In genomic region chr3:139982404-139982803, GRCh38 we compare ENCODE assay signal across 14 cellular contexts. TPM values are rescaled to one million over a fixed set of nuclear protein-coding genes. Genes with fewer than 3 reads are reported as not detected.
DNase-seq lines count a peak whose midpoint lies in the region; ATAC-seq and TF ChIP-seq lines count a peak whose summit lies in the region.
"Had no signal": no experiment of that assay in that cellular context is flagged by ENCODE, and none has a peak within 500 bp of the region (broad histone marks: within the 10 kb centered on the region; RNA-seq: fewer than 3 reads in every experiment).

No MANE protein-coding gene starts in this region.

- H3K9me3 ChIP-seq in neural cell (ENCODE audit: low read length) (no peaks in the 10 kb centered on the region), tibial nerve (no peaks in the 10 kb centered on the region)
- H3K9me3 ChIP-seq: heart left ventricle, Peyer's patch had no signal

- H3K79me2 ChIP-seq in neural cell (replicated peaks; ENCODE audit: insufficient read depth, low read length) = no peaks in the 10 kb centered on the region

- no peak overlapping the region for H3K4me3 ChIP-seq in NB4 (ENCODE audit: low read depth, low read length)
- no peak overlapping the region for H3K4me3 ChIP-seq in neural cell (ENCODE audit: low read length)
- no peak overlapping the region for H3K4me3 ChIP-seq in tibial nerve
- H3K4me3 ChIP-seq: heart left ventricle, Peyer's patch had no signal

- H3K27ac ChIP-seq in neural cell (ENCODE audit: low read length) (no peak overlapping the region), tibial nerve (no peak overlapping the region)
- H3K27ac ChIP-seq: heart left ventricle, Peyer's patch had no signal

- no peak overlapping the region for H3K4me2 ChIP-seq in neural cell (ENCODE audit: low read length)

- H3K4me3 Mint-ChIP-seq in chondrocyte (ENCODE audit: unreplicated experiment) = no peak overlapping the region
- H3K4me3 Mint-ChIP-seq: naive B cell had no signal

- no peak overlapping the region for H3K27ac Mint-ChIP-seq in chondrocyte (ENCODE audit: unreplicated experiment)
- H3K27ac Mint-ChIP-seq: naive B cell had no signal

- peaks cover 12% of the 10 kb centered on the region for H3K4me1 Mint-ChIP-seq in chondrocyte (ENCODE audit: low read depth)
- H3K4me1 Mint-ChIP-seq: naive B cell had no signal

- 68 to 90% methylated on average over 1 of the region's 1 CpG for WGBS in tibial nerve, 2 donors

- TF ChIP-seq CTCF in NB4 (IDR thresholded peaks at IDR 0.05; ENCODE audit: low read depth, low read length) = no peak
- TF ChIP-seq CTCF in chondrocyte (IDR thresholded peaks at IDR 0.05) = peak; percentile 78
- peak; percentile 55 for TF ChIP-seq CTCF in neural cell (IDR thresholded peaks at IDR 0.05; ENCODE audit: poor library complexity, severe bottlenecking)
- no peak for TF ChIP-seq CTCF in GM13976 (IDR thresholded peaks at IDR 0.05; ENCODE audit: borderline replicate concordance, control extremely low read depth, extremely low read depth, insufficient read depth, missing control alignments)
- TF ChIP-seq CTCF in tibial nerve (IDR thresholded peaks at IDR 0.05) = no peak

- H3F3A ChIP-seq in neural cell (ENCODE audit: insufficient read depth, low read length, poor library complexity, severe bottlenecking) = no peaks in the 10 kb centered on the region

- no peak overlapping the region for H3K9ac ChIP-seq in neural cell (ENCODE audit: low read length)

- H4K20me1 ChIP-seq in neural cell (ENCODE audit: insufficient read depth) = no peaks in the 10 kb centered on the region

- H3K36me3 Mint-ChIP-seq in chondrocyte (ENCODE audit: low read depth) = no peaks in the 10 kb centered on the region
- H3K36me3 Mint-ChIP-seq: naive B cell had no signal

- TF ChIP-seq RAD21 in neural cell (conservative IDR thresholded peaks at IDR 0.05) = peak; percentile 52

- TF ChIP-seq EP300 in neural cell (conservative IDR thresholded peaks at IDR 0.05; ENCODE audit: poor library complexity, severe bottlenecking) (no peak), tibial nerve (IDR thresholded peaks at IDR 0.05) (no peak)

- H3K27me3 ChIP-seq in neural cell (ENCODE audit: insufficient read depth, low read depth, low read length) (no peaks in the 10 kb centered on the region), tibial nerve (no peaks in the 10 kb centered on the region)
- H3K27me3 ChIP-seq: Peyer's patch had no signal

- TF ChIP-seq POLR2A in NB4 (IDR thresholded peaks at IDR 0.05; ENCODE audit: extremely low read depth, insufficient read length) = no peak
- TF ChIP-seq POLR2A in tibial nerve (IDR thresholded peaks at IDR 0.05) = no peak

- H3K36me3 ChIP-seq in neural cell (ENCODE audit: insufficient read depth, low read length) (no peaks in the 10 kb centered on the region), tibial nerve (no peaks in the 10 kb centered on the region)
- H3K36me3 ChIP-seq: heart left ventricle, Peyer's patch had no signal

- no peak overlapping the region for H2AFZ ChIP-seq in neural cell (ENCODE audit: low read depth, low read length)

- no peak for ATAC-seq in GM18861 (IDR thresholded peaks at IDR 0.05; ENCODE audit: unreplicated experiment)
- ATAC-seq: activated CD4-positive, CD25-positive, alpha-beta regulatory T cell treated with anti-CD3 and anti-CD28 coated beads, Interleukin-2, amount 50 U/mL, for 24 hours; heart left ventricle had no signal

- H3K4me1 ChIP-seq in tibial nerve = no peaks in the 10 kb centered on the region
- H3K4me1 ChIP-seq: heart left ventricle, Peyer's patch had no signal

- in situ Hi-C loops in GM13976 (cut with MboI; ENCODE audit: low sequenced_read_pairs, unreplicated experiment) = no loop called here

- peak; percentile 19 for DNase-seq in DMS53 (lab: John Stamatoyannopoulos, UW)
- no peak for DNase-seq in DMS53 treated with DMSO at 0.1 percent for 48 hours (lab: John Stamatoyannopoulos, UW; ENCODE audit: unreplicated experiment)
- DNase-seq in NB4 (ENCODE audit: low read depth) = peak; percentile 2
- no peak for DNase-seq in chondrocyte (ENCODE audit: low spot score)
- no peak for DNase-seq in GM13976 (ENCODE audit: low spot score)
- no peak for DNase-seq in tibial nerve (ENCODE audit: low spot score in 2 of 2)
- DNase-seq: heart left ventricle; Kasumi-1; naive B cell; Peyer's patch; stimulated activated CD4-positive, alpha-beta T cell treated with anti-CD3 and anti-CD28 coated beads, Interleukin-1b, Interleukin-23, amount 100 ng/mL, for 48 hours had no signal

- H3K27me3 Mint-ChIP-seq in chondrocyte (ENCODE audit: low read depth) = no peaks in the 10 kb centered on the region

- H3K9me2 ChIP-seq in neural cell (ENCODE audit: insufficient read depth, low read length) = no peaks in the 10 kb centered on the region

- H3K9me3 Mint-ChIP-seq in chondrocyte (ENCODE audit: low read depth) = no peaks in the 10 kb centered on the region

TF ChIP-seq in neural cell, 6 proteins besides CTCF, POLR2A, EP300 and RAD21:
- TF ChIP-seq POLR2AphosphoS5 (IDR thresholded peaks at IDR 0.05) (no peak), SMC3 (conservative IDR thresholded peaks at IDR 0.05; ENCODE audit: poor library complexity) (peak; percentile 61), REST (IDR thresholded peaks at IDR 0.05; ENCODE audit: borderline replicate concordance) (no peak)

RNA-seq across cellular contexts. Expression of gene CLSTN2, which starts 47.4 kb away (rescaled TPM):
- 63.7 to 92.7 TPM (median 65.0 TPM) in 3 replicates for total RNA-seq in chondrocyte
- polyA plus RNA-seq in neural cell = 10.7 and 12.3 TPM in 2 replicates
- polyA minus RNA-seq in neural cell = 64.5 and 86.5 TPM in 2 replicates
- total RNA-seq in tibial nerve = 10 to 100 TPM; 13.4 to 21.3 (median 19.4) TPM

Comparison
In these comparisons a context has a peak if more than half of its experiments do, and no peak if none do; other contexts are left out.
1. DNase-seq: peak in DMS53 (single experiment) and NB4 (single experiment); none in DMS53 treated with DMSO at 0.1 percent for 48 hours (single experiment), chondrocyte (single experiment), GM13976 (single experiment) and tibial nerve (0 of 2).
2. CTCF ChIP-seq: peak in chondrocyte (single experiment) and neural cell (single experiment); none in NB4 (single experiment), GM13976 (single experiment) and tibial nerve (0 of 5).